In the genomic region with DNA sequence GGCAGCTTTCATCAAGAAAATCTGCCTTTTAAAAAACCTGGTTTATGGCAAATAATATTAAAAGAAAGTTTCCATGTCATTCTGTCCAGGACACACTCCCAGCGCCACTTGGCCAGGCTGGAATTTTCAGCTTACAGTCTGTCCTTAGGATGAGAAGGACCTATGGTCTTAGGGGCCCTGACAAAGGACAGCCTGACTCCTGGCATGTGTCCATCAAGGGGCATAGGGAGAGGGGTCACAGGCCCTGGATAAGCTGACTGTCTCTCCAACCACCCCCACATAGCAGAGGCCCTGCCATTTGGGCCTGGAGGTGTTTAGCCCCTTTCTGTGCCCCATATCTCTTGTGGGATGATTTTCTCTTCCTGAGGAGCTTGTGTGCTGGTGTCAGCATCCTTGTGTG, we compare ENCODE assay signal across 1 cellular context.
TF ChIP-seq lines count a peak whose summit lies in the region.

No MANE protein-coding gene starts in this region.

TF ChIP-seq in IMR-90, 13 proteins besides CTCF, POLR2A, EP300 and RAD21:
- TF ChIP-seq RFX5 (IDR thresholded peaks at IDR 0.05; ENCODE audit: low read depth, low read length) (no peak), MXI1 (IDR thresholded peaks at IDR 0.05; ENCODE audit: borderline replicate concordance, low read depth, low read length) (no peak), USF2 (IDR thresholded peaks at IDR 0.05; ENCODE audit: low read depth, low read length) (no peak), MAZ (IDR thresholded peaks at IDR 0.05; ENCODE audit: borderline replicate concordance, low read depth, low read length) (no peak), CEBPB (IDR thresholded peaks at IDR 0.05; ENCODE audit: low read depth, low read length) (no peak), BHLHE40 (IDR thresholded peaks at IDR 0.05; ENCODE audit: low read depth, low read length) (no peak), NFE2L2 (IDR thresholded peaks at IDR 0.05; ENCODE audit: low read depth, low read length) (no peak), CHD1 (IDR thresholded peaks at IDR 0.05; ENCODE audit: low read depth, low read length) (no peak), SMC3 (IDR thresholded peaks at IDR 0.05; ENCODE audit: low read depth, low read length) (no peak), MAFK (IDR thresholded peaks at IDR 0.05; ENCODE audit: low read depth, low read length) (no peak), FOS (IDR thresholded peaks at IDR 0.05; ENCODE audit: low read depth, low read length) (no peak), RCOR1 (IDR thresholded peaks at IDR 0.05; ENCODE audit: insufficient replicate concordance, low read length) (no peak)
- TF ChIP-seq, protein P1, sequence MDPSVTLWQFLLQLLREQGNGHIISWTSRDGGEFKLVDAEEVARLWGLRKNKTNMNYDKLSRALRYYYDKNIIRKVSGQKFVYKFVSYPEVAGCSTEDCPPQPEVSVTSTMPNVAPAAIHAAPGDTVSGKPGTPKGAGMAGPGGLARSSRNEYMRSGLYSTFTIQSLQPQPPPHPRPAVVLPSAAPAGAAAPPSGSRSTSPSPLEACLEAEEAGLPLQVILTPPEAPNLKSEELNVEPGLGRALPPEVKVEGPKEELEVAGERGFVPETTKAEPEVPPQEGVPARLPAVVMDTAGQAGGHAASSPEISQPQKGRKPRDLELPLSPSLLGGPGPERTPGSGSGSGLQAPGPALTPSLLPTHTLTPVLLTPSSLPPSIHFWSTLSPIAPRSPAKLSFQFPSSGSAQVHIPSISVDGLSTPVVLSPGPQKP (IDR thresholded peaks at IDR 0.05; ENCODE audit: borderline replicate concordance, low read depth, low read length), result no peak
